In genomic region chr2:8837795-8838140, GRCh38 we compare ENCODE assay signal across 8 cellular contexts. TPM values are rescaled to one million over a fixed set of nuclear protein-coding genes. Genes with fewer than 3 reads are reported as not detected.
DNase-seq lines count a peak whose midpoint lies in the region; ATAC-seq, FAIRE-seq and TF ChIP-seq lines count a peak whose summit lies in the region.

No MANE protein-coding gene starts in this region.

- no peak overlapping the region for H3K27ac Mint-ChIP-seq in activated CD4-positive, alpha-beta T cell treated with anti-CD3 and anti-CD28 coated beads, Interleukin-2, amount 10 ng/mL, durations not matched to agents 24 days and 14 days
- H3K27ac Mint-ChIP-seq in activated CD8-positive, alpha-beta T cell treated with anti-CD3 and anti-CD28 coated beads, Interleukin-2, amount 10 ng/mL, durations not matched to agents 7 days and 5 days: no peak overlapping the region

- peaks cover 2% of the 10 kb centered on the region for H3K36me3 Mint-ChIP-seq in activated CD4-positive, alpha-beta T cell treated with anti-CD3 and anti-CD28 coated beads, Interleukin-2, amount 10 ng/mL, durations not matched to agents 24 days and 14 days (ENCODE audit: low read depth)
- H3K36me3 Mint-ChIP-seq in activated CD8-positive, alpha-beta T cell treated with anti-CD3 and anti-CD28 coated beads, Interleukin-2, amount 10 ng/mL, durations not matched to agents 7 days and 5 days (ENCODE audit: low read depth): no peaks in the 10 kb centered on the region

- no peaks in the 10 kb centered on the region for H3K9me3 ChIP-seq in keratinocyte (ENCODE audit: control insufficient read depth, low read depth, low read length)
- H3K9me3 ChIP-seq in tibial artery: no peaks in the 10 kb centered on the region

- peak overlapping the region; percentile 79 for H2AFZ ChIP-seq in keratinocyte (ENCODE audit: control insufficient read depth, low read length)

- dilution Hi-C loops in keratinocyte (cut with MboI; ENCODE audit: extremely low pct_ligation_motif_present, low sequenced_read_pairs): no loop called here

- H3K4me3 ChIP-seq in keratinocyte (ENCODE audit: control insufficient read depth in 2 of 3, extremely low read depth in 1 of 3, insufficient read depth in 2 of 3, low read depth in 1 of 3, low read length in 3 of 3) (peak overlapping the region; percentile 55 to 90 (median 71)), tibial artery (peak overlapping the region; percentile 87 to 92)

- H3K4me1 ChIP-seq in keratinocyte (ENCODE audit: control insufficient read depth, extremely low read depth, insufficient read depth, low read length) (peaks cover 12% of the 10 kb centered on the region), tibial artery (peaks cover 0 to 42% (median 21%) of the 10 kb centered on the region in 4 donors)

- POLR2A ChIA-PET in activated CD8-positive, alpha-beta T cell treated with anti-CD3 and anti-CD28 coated beads, Interleukin-2, amount 10 ng/mL, durations not matched to agents 7 days and 5 days (lab: Charles Lee): interaction anchor here (1.7 kb wide), 1 partner anchor 9 kb away, joined by 8 read pairs; no protein-coding TSS in a partner anchor

- CTCF ChIA-PET in activated CD8-positive, alpha-beta T cell treated with anti-CD3 and anti-CD28 coated beads, Interleukin-2, amount 10 ng/mL, durations not matched to agents 7 days and 5 days (lab: Charles Lee): no interaction called here

- intact Hi-C loops in activated CD4-positive, alpha-beta T cell treated with anti-CD3 and anti-CD28 coated beads, Interleukin-2, amount 10 ng/mL, durations not matched to agents 24 days and 14 days (cut with micrococcal nuclease): loop anchor here (5.0 kb wide), 1 partner anchor 165 kb away; the partner anchor contains the start of gene MBOAT2
- intact Hi-C loops in tibial artery (cut with DNase I; ENCODE audit: low total_unique reads): loop anchor here (2.0 to 5.0 kb wide), 2 partner anchors 15 to 165 kb away; partner anchors contain the start of gene MBOAT2

- H3K36me3 ChIP-seq in keratinocyte (ENCODE audit: control insufficient read depth in 2 of 2, extremely low read depth in 1 of 2, insufficient read depth in 2 of 2, low read length in 2 of 2) (no peaks in the 10 kb centered on the region), tibial artery (no peaks in the 10 kb centered on the region)

- peaks cover 19% of the 10 kb centered on the region for H3K4me1 Mint-ChIP-seq in activated CD4-positive, alpha-beta T cell treated with anti-CD3 and anti-CD28 coated beads, Interleukin-2, amount 10 ng/mL, durations not matched to agents 24 days and 14 days
- peaks cover 21% of the 10 kb centered on the region for H3K4me1 Mint-ChIP-seq in activated CD8-positive, alpha-beta T cell treated with anti-CD3 and anti-CD28 coated beads, Interleukin-2, amount 10 ng/mL, durations not matched to agents 7 days and 5 days (ENCODE audit: low read depth)

- peaks cover 4% of the 10 kb centered on the region for H3K9me1 ChIP-seq in keratinocyte (ENCODE audit: control insufficient read depth, extremely low read depth, insufficient read depth, low read length)

- H3K9me3 Mint-ChIP-seq in activated CD4-positive, alpha-beta T cell treated with anti-CD3 and anti-CD28 coated beads, Interleukin-2, amount 10 ng/mL, durations not matched to agents 24 days and 14 days: no peaks in the 10 kb centered on the region
- H3K9me3 Mint-ChIP-seq in activated CD8-positive, alpha-beta T cell treated with anti-CD3 and anti-CD28 coated beads, Interleukin-2, amount 10 ng/mL, durations not matched to agents 7 days and 5 days (ENCODE audit: insufficient read depth): no peaks in the 10 kb centered on the region

- H3K27ac ChIP-seq in keratinocyte (ENCODE audit: control insufficient read depth, insufficient read depth, low read length) (no peak overlapping the region), tibial artery (peak overlapping the region; percentile 87 to 89)

- H3K27me3 ChIP-seq in keratinocyte (ENCODE audit: control insufficient read depth, extremely low read depth, insufficient read depth, low read length) (no peaks in the 10 kb centered on the region), tibial artery (no peaks in the 10 kb centered on the region)

- no peaks in the 10 kb centered on the region for H4K20me1 ChIP-seq in keratinocyte (ENCODE audit: control insufficient read depth, extremely low read depth, insufficient read depth, low read length)

- peak; percentile 8 for ATAC-seq in activated CD8-positive, alpha-beta T cell treated with anti-CD3 and anti-CD28 coated beads, Interleukin-2, amount 10 ng/mL, durations not matched to agents 7 days and 5 days
- no peak for ATAC-seq in HG02571 (IDR thresholded peaks at IDR 0.05; ENCODE audit: unreplicated experiment)
- no peak for ATAC-seq in activated CD4-positive, CD25-positive, alpha-beta regulatory T cell treated with anti-CD3 and anti-CD28 coated beads, Interleukin-2, amount 50 U/mL, for 24 hours

- no peak overlapping the region for H3K9ac ChIP-seq in keratinocyte (ENCODE audit: control insufficient read depth, extremely low read depth, insufficient read depth, low read length)

- H3K4me3 Mint-ChIP-seq in activated CD4-positive, alpha-beta T cell treated with anti-CD3 and anti-CD28 coated beads, Interleukin-2, amount 10 ng/mL, durations not matched to agents 24 days and 14 days: peak overlapping the region; percentile 95
- H3K4me3 Mint-ChIP-seq in activated CD8-positive, alpha-beta T cell treated with anti-CD3 and anti-CD28 coated beads, Interleukin-2, amount 10 ng/mL, durations not matched to agents 7 days and 5 days: peak overlapping the region; percentile 99

- DNase-seq in activated CD4-positive, alpha-beta T cell treated with anti-CD3 and anti-CD28 coated beads, Interleukin-2, amount 10 ng/mL, durations not matched to agents 24 days and 14 days: no peak
- no peak for DNase-seq in activated CD4-positive, alpha-beta T cell treated with anti-CD3 and anti-CD28 coated beads for 1 hour
- DNase-seq in activated CD8-positive, alpha-beta T cell treated with anti-CD3 and anti-CD28 coated beads, Interleukin-2, amount 10 ng/mL, durations not matched to agents 7 days and 5 days: no peak
- DNase-seq in keratinocyte (ENCODE audit: low read depth, low spot score) (no peak), tibial artery (no peak), NCI-H2196 (lab: John Stamatoyannopoulos, UW; ENCODE audit: unreplicated experiment) (no peak)

- peak overlapping the region; percentile 79 for H3K4me2 ChIP-seq in keratinocyte (ENCODE audit: control insufficient read depth, extremely low read depth, insufficient read depth, low read depth, low read length)

- TF ChIP-seq CTCF in keratinocyte (optimal IDR thresholded peaks at IDR 0.05 in 1 of 3, IDR thresholded peaks at IDR 0.05 in 1 of 3, conservative IDR thresholded peaks at IDR 0.05 in 1 of 3; ENCODE audit: extremely low read depth in 1 of 3, insufficient read depth in 2 of 3, low read length in 3 of 3) (no peak), tibial artery (IDR thresholded peaks at IDR 0.05) (no peak)

- no peaks in the 10 kb centered on the region for H3K27me3 Mint-ChIP-seq in activated CD4-positive, alpha-beta T cell treated with anti-CD3 and anti-CD28 coated beads, Interleukin-2, amount 10 ng/mL, durations not matched to agents 24 days and 14 days
- peaks cover 4% of the 10 kb centered on the region for H3K27me3 Mint-ChIP-seq in activated CD8-positive, alpha-beta T cell treated with anti-CD3 and anti-CD28 coated beads, Interleukin-2, amount 10 ng/mL, durations not matched to agents 7 days and 5 days (ENCODE audit: low read depth)

- FAIRE-seq in keratinocyte (lab: Jason Lieb, UNC): no peak

- H3K79me2 ChIP-seq in keratinocyte (ENCODE audit: control insufficient read depth, insufficient read depth, low read length): peaks cover 35% of the 10 kb centered on the region

RNA-seq across cellular contexts. Expression of gene KIDINS220, which starts 0.4 kb away (rescaled TPM):
- 25.3 and 28.0 TPM in 2 replicates for total RNA-seq in activated CD4-positive, alpha-beta T cell treated with anti-CD3 and anti-CD28 coated beads, Interleukin-2, amount 10 ng/mL, durations not matched to agents 24 days and 14 days
- 10 to 100 TPM; 27.2 to 30.0 TPM for total RNA-seq in activated CD8-positive, alpha-beta T cell treated with anti-CD3 and anti-CD28 coated beads, Interleukin-2, amount 10 ng/mL, durations not matched to agents 7 days and 5 days
- polyA plus RNA-seq in keratinocyte: 23.9 to 28.8 TPM (median 26.6 TPM) in 3 replicates
- 14.2 TPM for polyA plus RNA-seq in keratinocyte (2011; ENCODE audit: low read depth)
- polyA plus RNA-seq in keratinocyte (2011; cell fraction: cytosol; rRNA removed): 4.5 and 8.1 TPM in 2 replicates
- 45.4 and 59.3 TPM in 2 replicates for polyA plus RNA-seq in keratinocyte (2011; cell fraction: nucleus; rRNA removed)
- polyA plus RNA-seq in keratinocyte (2012; ENCODE audit: low replicate concordance): 11.7 and 19.6 TPM in 2 replicates
- polyA minus RNA-seq in keratinocyte: 54.8 to 100 TPM (median 71.8 TPM) in 3 replicates
- 12.9 TPM for polyA minus RNA-seq in keratinocyte (2011; cell fraction: cytosol; rRNA and poly(A)+ RNA removed)
- 127 and 155 TPM in 2 replicates for polyA minus RNA-seq in keratinocyte (2011; cell fraction: nucleus; rRNA and poly(A)+ RNA removed)
